Comparison of ENCODE assay signal across 8 cellular contexts in genomic region chrX:63754860-63755579, GRCh38.
DNase-seq lines count a peak whose midpoint lies in the region; ATAC-seq and TF ChIP-seq lines count a peak whose summit lies in the region.

No MANE protein-coding gene starts in this region.

- DNase-seq in AG09319 (ENCODE audit: extremely low read depth, low read depth) (peak; percentile 85), NCI-H446 (lab: John Stamatoyannopoulos, UW) (peak; percentile 59 to 93), cerebellar nuclear complex (lab: John Stamatoyannopoulos, UW) (peak; percentile 62 to 77), islet precursor cell (peak; percentile 97)
- peak; percentile 79 for DNase-seq in activated CD4-positive, CD25-positive, alpha-beta regulatory T cell treated with anti-CD3 and anti-CD28 coated beads, Interleukin-2, amount 50 U/mL, for 72 hours
- peak; percentile 76 for DNase-seq in stimulated activated CD4-positive, alpha-beta T cell treated with anti-CD3 and anti-CD28 coated beads, Interleukin-12 subunit alpha, Interleukin-12 subunit beta, amount 100 ng/mL, for 4 hours

- ATAC-seq in GM19025 (IDR thresholded peaks at IDR 0.05; ENCODE audit: low read depth, unreplicated experiment) (peak; percentile 97), HG03280 (IDR thresholded peaks at IDR 0.05; ENCODE audit: unreplicated experiment) (peak; percentile 99)

- no peak for TF ChIP-seq CTCF in AG09319 (IDR thresholded peaks at IDR 0.05; ENCODE audit: low read depth, low read length)

Comparison
In these comparisons a context has a peak if more than half of its experiments do, and no peak if none do; other contexts are left out.
1. Peak in every context shown above with its lines: DNase-seq and ATAC-seq.